ENCODE assay signal across 1 cellular context in the genomic region with DNA sequence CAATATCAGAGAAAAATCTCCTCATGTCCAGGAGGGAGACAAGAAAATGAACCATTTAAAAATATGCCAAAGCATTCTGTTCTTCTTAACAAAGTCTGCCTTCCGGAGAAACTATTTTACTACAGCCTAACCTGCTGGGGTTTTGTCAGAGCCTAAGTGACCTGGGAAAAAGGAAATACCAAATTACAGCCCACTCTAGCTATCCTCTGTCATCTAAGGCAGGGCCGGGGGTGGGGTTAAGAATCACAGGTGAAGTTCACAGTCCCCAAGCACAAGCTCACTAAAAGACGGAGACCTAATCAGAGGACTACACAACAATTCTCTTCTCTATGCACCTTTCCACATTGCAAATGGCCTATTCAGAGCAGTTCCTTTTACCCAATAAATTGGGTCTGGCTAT.
TF ChIP-seq lines count a peak whose summit lies in the region.

No MANE protein-coding gene starts in this region.

TF ChIP-seq in WTC11, 78 proteins besides CTCF, POLR2A, EP300 and RAD21 (continued from another document):
- TF ChIP-seq, protein P1, sequence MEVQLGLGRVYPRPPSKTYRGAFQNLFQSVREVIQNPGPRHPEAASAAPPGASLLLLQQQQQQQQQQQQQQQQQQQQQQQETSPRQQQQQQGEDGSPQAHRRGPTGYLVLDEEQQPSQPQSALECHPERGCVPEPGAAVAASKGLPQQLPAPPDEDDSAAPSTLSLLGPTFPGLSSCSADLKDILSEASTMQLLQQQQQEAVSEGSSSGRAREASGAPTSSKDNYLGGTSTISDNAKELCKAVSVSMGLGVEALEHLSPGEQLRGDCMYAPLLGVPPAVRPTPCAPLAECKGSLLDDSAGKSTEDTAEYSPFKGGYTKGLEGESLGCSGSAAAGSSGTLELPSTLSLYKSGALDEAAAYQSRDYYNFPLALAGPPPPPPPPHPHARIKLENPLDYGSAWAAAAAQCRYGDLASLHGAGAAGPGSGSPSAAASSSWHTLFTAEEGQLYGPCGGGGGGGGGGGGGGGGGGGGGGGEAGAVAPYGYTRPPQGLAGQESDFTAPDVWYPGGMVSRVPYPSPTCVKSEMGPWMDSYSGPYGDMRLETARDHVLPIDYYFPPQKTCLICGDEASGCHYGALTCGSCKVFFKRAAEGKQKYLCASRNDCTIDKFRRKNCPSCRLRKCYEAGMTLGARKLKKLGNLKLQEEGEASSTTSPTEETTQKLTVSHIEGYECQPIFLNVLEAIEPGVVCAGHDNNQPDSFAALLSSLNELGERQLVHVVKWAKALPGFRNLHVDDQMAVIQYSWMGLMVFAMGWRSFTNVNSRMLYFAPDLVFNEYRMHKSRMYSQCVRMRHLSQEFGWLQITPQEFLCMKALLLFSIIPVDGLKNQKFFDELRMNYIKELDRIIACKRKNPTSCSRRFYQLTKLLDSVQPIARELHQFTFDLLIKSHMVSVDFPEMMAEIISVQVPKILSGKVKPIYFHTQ (CRISPR knock-in tag; IDR thresholded peaks at IDR 0.05): no peak
